Comparison of ENCODE assay signal across 27 cellular contexts in genomic region chr9:12891588-12891987, GRCh38.
DNase-seq lines count a peak whose midpoint lies in the region; ATAC-seq and TF ChIP-seq lines count a peak whose summit lies in the region.
"Had no signal": no experiment of that assay in that cellular context is flagged by ENCODE, and none has a peak within 500 bp of the region (broad histone marks: within the 10 kb centered on the region; RNA-seq: fewer than 3 reads in every experiment).

No MANE protein-coding gene starts in this region.

- ATAC-seq in heart right ventricle, result no peak
- ATAC-seq: A549; CD8-positive, alpha-beta T cell had no signal

- POLR2A ChIA-PET in HEK293 (lab: Yijun Ruan, JAX), result no interaction called here

- H3K36me3 ChIP-seq in HEK293 (ENCODE audit: control insufficient read depth in 2 of 2, insufficient read depth in 1 of 2, low read length in 2 of 2), result no peaks in the 10 kb centered on the region
- H3K36me3 ChIP-seq in heart right ventricle, result no peaks in the 10 kb centered on the region
- H3K36me3 ChIP-seq: BE2C; BLaER1; BLaER1 treated with 17β-estradiol and CSF1 and Interleukin-3, amounts not matched to agents 10 nM and 100 nM had no signal

- H3K27ac ChIP-seq in HEK293 (ENCODE audit: extremely low read depth, low read depth, low read length), result no peak overlapping the region
- H3K27ac ChIP-seq in heart right ventricle, result no peak overlapping the region
- H3K27ac ChIP-seq: 22Rv1; A549; BLaER1; BLaER1 treated with 17β-estradiol and CSF1 and Interleukin-3, amounts not matched to agents 10 nM and 100 nM; C4-2B had no signal

- no peak for DNase-seq in heart right ventricle
- DNase-seq: 8988T; ACHN; AML-193; BE2C; C1 segment of cervical spinal cord; Caco-2; Calu3; CD4-positive, alpha-beta memory T cell; CD4-positive, alpha-beta T cell; CD4-positive, CD25-positive, alpha-beta regulatory T cell; CD8-positive, alpha-beta memory T cell; CD8-positive, alpha-beta T cell; COR-L47; DMS 273 treated with DMSO at 0.1 percent for 48 hours; DMS153; DMS53; DMS79; DMS79 treated with DMSO at 0.1 percent for 48 hours; DND-41; EL had no signal

- H3K4me3 ChIP-seq in HEK293 (ENCODE audit: low read depth, low read length) (no peak overlapping the region), heart right ventricle (no peak overlapping the region)
- H3K4me3 ChIP-seq: A549; BLaER1; BLaER1 treated with 17β-estradiol and CSF1 and Interleukin-3, amounts not matched to agents 10 nM and 100 nM had no signal

- H3K9me3 ChIP-seq in HEK293 (ENCODE audit: control insufficient read depth, insufficient read depth, low read depth, low read length) (no peaks in the 10 kb centered on the region), heart right ventricle (peaks cover 0 to 39% (median 6%) of the 10 kb centered on the region in 11 donors)
- H3K9me3 ChIP-seq: BE2C, BLaER1, Caco-2 had no signal

- WGBS in heart right ventricle, 2 donors, result 97 to 99% methylated on average over 1 of the region's 1 CpG

- TF ChIP-seq CTCF in HEK293 (tag by site-specific recombination; IDR thresholded peaks at IDR 0.05) (no peak), heart right ventricle (IDR thresholded peaks at IDR 0.05) (no peak)

- H3K4me1 ChIP-seq in HEK293 (ENCODE audit: control insufficient read depth, insufficient read depth, low read length) (no peaks in the 10 kb centered on the region), heart right ventricle (no peaks in the 10 kb centered on the region)
- H3K4me1 ChIP-seq: A549; BE2C; BLaER1; BLaER1 treated with 17β-estradiol and CSF1 and Interleukin-3, amounts not matched to agents 10 nM and 100 nM; Caco-2 had no signal

- intact Hi-C loops in heart right ventricle (cut with DNase I), result no loop called here

- CTCF ChIA-PET in HEK293 (lab: Yijun Ruan, JAX), result no interaction called here

- H3K27me3 ChIP-seq in heart right ventricle, result no peaks in the 10 kb centered on the region
- H3K27me3 ChIP-seq: BE2C; BLaER1; BLaER1 treated with 17β-estradiol and CSF1 and Interleukin-3, amounts not matched to agents 10 nM and 100 nM had no signal

TF ChIP-seq in HEK293, 187 proteins besides CTCF, POLR2A, EP300 and RAD21:
- TF ChIP-seq ZNF473 (tag by site-specific recombination; IDR thresholded peaks at IDR 0.05) (no peak), SETDB1 (IDR thresholded peaks at IDR 0.05; ENCODE audit: insufficient read length, low read length) (peak; percentile 92), ZSCAN16 (tag by site-specific recombination; IDR thresholded peaks at IDR 0.05) (no peak), ZNF280D (tag by site-specific recombination; IDR thresholded peaks at IDR 0.05) (no peak), ZNF26 (tag by site-specific recombination; IDR thresholded peaks at IDR 0.05) (no peak), SP7 (tag by site-specific recombination; IDR thresholded peaks at IDR 0.05) (no peak)
